ENCODE assay signal across 34 cellular contexts in the genomic region with DNA sequence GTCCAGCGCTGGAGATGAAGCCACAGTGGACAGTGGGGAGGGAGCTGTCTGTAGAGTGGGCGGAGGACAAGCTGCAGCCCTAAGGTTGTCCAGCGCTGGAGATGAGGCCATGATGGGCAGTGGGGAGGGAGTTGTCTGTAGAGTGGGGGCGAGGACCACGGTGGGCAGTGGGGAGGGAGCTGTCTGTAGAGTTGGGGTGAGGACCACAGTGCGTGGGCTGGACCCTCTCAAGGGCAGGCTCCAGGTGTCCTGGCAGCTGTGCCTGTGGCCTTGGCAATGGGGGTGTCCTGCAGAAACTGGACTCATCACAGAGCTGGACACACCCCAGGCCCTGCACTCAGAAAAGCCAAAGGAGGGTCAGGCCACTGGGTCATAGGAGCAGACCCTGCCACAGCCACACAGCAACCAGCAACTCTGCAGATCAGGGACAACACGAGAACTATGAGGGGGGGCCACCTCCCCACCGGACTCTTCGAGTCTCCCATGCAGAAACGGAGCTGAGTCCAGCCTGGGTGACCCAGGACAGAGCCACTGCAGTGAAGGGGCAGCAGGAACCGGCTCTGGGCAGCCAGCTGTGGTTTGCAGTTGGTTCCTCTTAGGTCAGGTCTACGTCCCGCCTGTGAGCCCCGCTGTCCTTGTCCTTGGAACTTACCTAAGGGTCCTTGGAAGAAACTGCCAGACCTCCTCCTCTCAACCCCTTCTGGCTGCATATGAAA. TPM values are rescaled to one million over a fixed set of nuclear protein-coding genes. Genes with fewer than 3 reads are reported as not detected.
"Had no signal": no experiment of that assay in that cellular context is flagged by ENCODE, and none has a peak within 500 bp of the region (broad histone marks: within the 10 kb centered on the region; RNA-seq: fewer than 3 reads in every experiment).

No MANE protein-coding gene starts in this region.

- H3K27me3 ChIP-seq: brain microvascular endothelial cell had no signal

- H3K27ac Mint-ChIP-seq: activated T-helper 1 cell treated with anti-CD3 and anti-CD28 coated beads, Interleukin-12 subunit alpha, Interleukin-12 subunit beta, Interleukin-2, Interleukin-4 antibody, amounts not matched to agents 30 ng/mL and 10 ng/mL and 1 ng/mL, durations not matched to agents 14 hours and 24 hours and 36 hours; effector memory CD8-positive, alpha-beta T cell; stimulated activated memory B cell treated with anti-CD40 and anti-IgM and Interleukin-4, amounts not matched to agents 10 μg/mL and 1 μg/mL and 100 μg/mL, for 72 hours; stimulated activated naive CD8-positive, alpha-beta T cell treated with anti-CD3 and anti-CD28 coated beads, Interleukin-15, amount 100 ng/mL, for 72 hours; T-helper 1 cell treated with Interleukin-12 subunit alpha and Interleukin-12 subunit beta and Interleukin-4 antibody, amounts not matched to agents 30 μg/mL and 1 μg/mL, for 36 hours had no signal

- H3K4me1 ChIP-seq: heart left ventricle, upper lobe of left lung had no signal

- H3K9me3 ChIP-seq: heart left ventricle, upper lobe of left lung had no signal

- DNase-seq: activated CD4-positive, alpha-beta T cell treated with anti-CD3 and anti-CD28 coated beads for 48 hours; activated CD4-positive, alpha-beta T cell treated with anti-CD3 and anti-CD28 coated beads, Interleukin-2, amount 50 U/mL, for 48 hours; activated CD8-positive, alpha-beta memory T cell treated with anti-CD3 and anti-CD28 coated beads, Interleukin-2, amount 50 U/mL, for 4 hours; activated effector memory CD4-positive, alpha-beta T cell treated with anti-CD3 and anti-CD28 coated beads, Interleukin-2, amount 50 U/mL, for 16 hours; activated naive CD4-positive, alpha-beta T cell treated with anti-CD3 and anti-CD28 coated beads, Interleukin-2, amount 50 U/mL, for 16 hours; activated T-cell treated with anti-CD3 and anti-CD28 coated beads, Interleukin-2, amount 50 U/mL, for 1 hour; amniotic stem cell; brain microvascular endothelial cell; cortex of kidney; left ventricle myocardium superior; mammary epithelial cell; naive B cell; occipital lobe; small intestine; stimulated activated CD4-positive, alpha-beta T cell treated with anti-CD3 and anti-CD28 coated beads, Interleukin-1b, Interleukin-23, amount 100 ng/mL, for 48 hours; stimulated activated CD4-positive, alpha-beta T cell treated with anti-CD3 and anti-CD28 coated beads, Interleukin-4, amount 100 ng/mL, for 4 hours; stimulated activated CD8-positive, alpha-beta memory T cell treated with anti-CD3 and anti-CD28 coated beads, Interleukin-4, amount 100 ng/mL, for 48 hours; stimulated activated naive CD8-positive, alpha-beta T cell treated with anti-CD3 and anti-CD28 coated beads, Interleukin-15, amount 100 ng/mL, for 72 hours; substantia nigra; SW 1271; T1000; upper lobe of left lung; WERI-Rb-1 had no signal

- H3K4me3 ChIP-seq: heart left ventricle, upper lobe of left lung had no signal

- ATAC-seq: activated CD4-positive, CD25-positive, alpha-beta regulatory T cell treated with anti-CD3 and anti-CD28 coated beads, Interleukin-2, amount 50 U/mL, for 24 hours; effector memory CD8-positive, alpha-beta T cell; left ventricle myocardium superior; sciatic nerve; stimulated activated memory B cell treated with anti-CD40 and anti-IgM and Interleukin-4, amounts not matched to agents 10 μg/mL and 1 μg/mL and 100 μg/mL, for 72 hours; stimulated activated naive CD8-positive, alpha-beta T cell treated with anti-CD3 and anti-CD28 coated beads, Interleukin-15, amount 100 ng/mL, for 72 hours had no signal

- H3K4me3 Mint-ChIP-seq: activated T-helper 1 cell treated with anti-CD3 and anti-CD28 coated beads, Interleukin-12 subunit alpha, Interleukin-12 subunit beta, Interleukin-2, Interleukin-4 antibody, amounts not matched to agents 30 ng/mL and 10 ng/mL and 1 ng/mL, durations not matched to agents 14 hours and 24 hours and 36 hours; effector memory CD8-positive, alpha-beta T cell; naive B cell; neural crest cell; stimulated activated memory B cell treated with anti-CD40 and anti-IgM and Interleukin-4, amounts not matched to agents 10 μg/mL and 1 μg/mL and 100 μg/mL, for 72 hours; stimulated activated naive CD8-positive, alpha-beta T cell treated with anti-CD3 and anti-CD28 coated beads, Interleukin-15, amount 100 ng/mL, for 72 hours; T-helper 1 cell treated with Interleukin-12 subunit alpha and Interleukin-12 subunit beta and Interleukin-4 antibody, amounts not matched to agents 30 μg/mL and 1 μg/mL, for 36 hours had no signal

- H3K36me3 ChIP-seq: brain microvascular endothelial cell, heart left ventricle, upper lobe of left lung, WERI-Rb-1 had no signal

- H3K4me1 Mint-ChIP-seq: neural crest cell had no signal

- H3K27ac ChIP-seq: brain microvascular endothelial cell, heart left ventricle, upper lobe of left lung, WERI-Rb-1 had no signal

- H3K9me3 Mint-ChIP-seq: effector memory CD8-positive, alpha-beta T cell had no signal

- H3K36me3 Mint-ChIP-seq: stimulated activated memory B cell treated with anti-CD40 and anti-IgM and Interleukin-4, amounts not matched to agents 10 μg/mL and 1 μg/mL and 100 μg/mL, for 72 hours had no signal

RNA-seq across cellular contexts. Expression of a gene that starts 33.4 kb away (rescaled TPM):
- total RNA-seq: activated CD8-positive, alpha-beta memory T cell treated with anti-CD3 and anti-CD28 coated beads for 36 hours; activated T-helper 1 cell treated with anti-CD3 and anti-CD28 coated beads, Interleukin-12 subunit alpha, Interleukin-12 subunit beta, Interleukin-2, Interleukin-4 antibody, amounts not matched to agents 30 ng/mL and 10 ng/mL and 1 ng/mL, durations not matched to agents 14 hours and 24 hours and 36 hours; endothelial cell of umbilical vein; fibroblast of villous mesenchyme had no signal
- polyA plus RNA-seq: endothelial cell of umbilical vein had no signal
